ENCODE assay signal across 24 cellular contexts in the genomic region with DNA sequence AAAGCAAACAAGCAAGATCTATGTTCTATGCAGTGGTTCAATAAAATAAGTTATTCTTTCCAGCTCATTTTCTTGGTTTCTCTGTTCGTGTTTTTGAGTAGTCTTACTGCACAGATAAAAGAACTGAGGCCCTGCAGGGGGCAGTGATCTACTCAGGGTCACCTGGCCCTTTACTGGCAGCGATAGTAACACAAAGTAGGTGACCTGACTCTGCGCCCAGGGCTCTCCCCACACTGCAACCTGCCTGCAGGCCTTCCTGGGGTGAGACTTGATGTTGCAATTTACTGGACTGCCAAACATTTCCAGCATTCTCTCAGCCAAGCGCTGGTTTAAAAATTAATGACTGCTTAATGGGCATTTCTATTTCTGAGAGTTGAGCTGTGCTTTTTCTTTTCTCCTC.
"Had no signal": no experiment of that assay in that cellular context is flagged by ENCODE, and none has a peak within 500 bp of the region (broad histone marks: within the 10 kb centered on the region; RNA-seq: fewer than 3 reads in every experiment).

No MANE protein-coding gene starts in this region.

- H3K4me3 ChIP-seq: heart left ventricle, ovary, tibial artery had no signal

- H3K4me3 Mint-ChIP-seq: activated B cell treated with CpG ODN at 0.5 μM for 24 hours; activated CD4-positive, alpha-beta T cell treated with anti-CD3 and anti-CD28 coated beads for 36 hours; activated naive CD4-positive, alpha-beta T cell treated with anti-CD3 and anti-CD28 coated beads for 36 hours; activated naive CD8-positive, alpha-beta T cell treated with anti-CD3 and anti-CD28 coated beads, Interleukin-2, amount 10 ng/mL, durations not matched to agents 7 days and 5 days; activated T-cell treated with anti-CD3 and anti-CD28 coated beads, Interleukin-2, amount 50 U/mL, for 24 hours; memory B cell; natural killer cell treated with Interleukin-12 subunit alpha and Interleukin-12 subunit beta and Interleukin-15 and Interleukin-18, amount 100 ng/mL, for 72 hours; stimulated activated effector memory CD8-positive, alpha-beta T cell treated with anti-CD3 and anti-CD28 coated beads, Interleukin-12 subunit alpha, Interleukin-12 subunit beta, amount 100 ng/mL, for 72 hours; stimulated activated naive CD8-positive, alpha-beta T cell treated with anti-CD3 and anti-CD28 coated beads, Interleukin-15, amount 100 ng/mL, for 72 hours had no signal

- H3K36me3 ChIP-seq: heart left ventricle, neutrophil, ovary, tibial artery had no signal

- H3K27ac Mint-ChIP-seq: activated B cell treated with CpG ODN at 0.5 μM for 24 hours; activated CD4-positive, alpha-beta T cell treated with anti-CD3 and anti-CD28 coated beads for 36 hours; activated naive CD4-positive, alpha-beta T cell treated with anti-CD3 and anti-CD28 coated beads for 36 hours; activated naive CD8-positive, alpha-beta T cell treated with anti-CD3 and anti-CD28 coated beads, Interleukin-2, amount 10 ng/mL, durations not matched to agents 7 days and 5 days; activated T-cell treated with anti-CD3 and anti-CD28 coated beads, Interleukin-2, amount 50 U/mL, for 24 hours; memory B cell; natural killer cell treated with Interleukin-12 subunit alpha and Interleukin-12 subunit beta and Interleukin-15 and Interleukin-18, amount 100 ng/mL, for 72 hours; stimulated activated effector memory CD8-positive, alpha-beta T cell treated with anti-CD3 and anti-CD28 coated beads, Interleukin-12 subunit alpha, Interleukin-12 subunit beta, amount 100 ng/mL, for 72 hours; stimulated activated naive CD8-positive, alpha-beta T cell treated with anti-CD3 and anti-CD28 coated beads, Interleukin-15, amount 100 ng/mL, for 72 hours had no signal

- H3K27me3 ChIP-seq: heart left ventricle, neutrophil, ovary, tibial artery had no signal

- H3K9me3 Mint-ChIP-seq: activated naive CD4-positive, alpha-beta T cell treated with anti-CD3 and anti-CD28 coated beads for 36 hours; activated T-cell treated with anti-CD3 and anti-CD28 coated beads, Interleukin-2, amount 50 U/mL, for 24 hours; natural killer cell treated with Interleukin-12 subunit alpha and Interleukin-12 subunit beta and Interleukin-15 and Interleukin-18, amount 100 ng/mL, for 72 hours; stimulated activated naive CD8-positive, alpha-beta T cell treated with anti-CD3 and anti-CD28 coated beads, Interleukin-15, amount 100 ng/mL, for 72 hours had no signal

- H3K4me1 Mint-ChIP-seq: activated B cell treated with CpG ODN at 0.5 μM for 24 hours; activated CD4-positive, alpha-beta T cell treated with anti-CD3 and anti-CD28 coated beads for 36 hours; memory B cell; stimulated activated effector memory CD8-positive, alpha-beta T cell treated with anti-CD3 and anti-CD28 coated beads, Interleukin-12 subunit alpha, Interleukin-12 subunit beta, amount 100 ng/mL, for 72 hours; stimulated activated naive CD8-positive, alpha-beta T cell treated with anti-CD3 and anti-CD28 coated beads, Interleukin-15, amount 100 ng/mL, for 72 hours had no signal

- H3K36me3 Mint-ChIP-seq: natural killer cell treated with Interleukin-12 subunit alpha and Interleukin-12 subunit beta and Interleukin-15 and Interleukin-18, amount 100 ng/mL, for 72 hours; stimulated activated effector memory CD8-positive, alpha-beta T cell treated with anti-CD3 and anti-CD28 coated beads, Interleukin-12 subunit alpha, Interleukin-12 subunit beta, amount 100 ng/mL, for 72 hours had no signal

- H3K9me3 ChIP-seq: neutrophil, ovary, tibial artery had no signal

- H3K4me1 ChIP-seq: heart left ventricle, tibial artery had no signal

- H3K27ac ChIP-seq: epithelial cell of prostate, heart left ventricle, neutrophil, ovary, tibial artery had no signal

- H3K27me3 Mint-ChIP-seq: activated naive CD8-positive, alpha-beta T cell treated with anti-CD3 and anti-CD28 coated beads, Interleukin-2, amount 10 ng/mL, durations not matched to agents 7 days and 5 days had no signal

- DNase-seq: activated B cell treated with CpG ODN at 0.5 μM for 24 hours; activated CD4-positive, alpha-beta T cell treated with anti-CD3 and anti-CD28 coated beads for 36 hours; activated CD4-positive, alpha-beta T cell treated with anti-CD3 and anti-CD28 coated beads, Interleukin-2, amount 50 U/mL, for 4 hours; activated CD8-positive, alpha-beta memory T cell treated with anti-CD3 and anti-CD28 coated beads for 24 hours; activated CD8-positive, alpha-beta memory T cell treated with anti-CD3 and anti-CD28 coated beads, Interleukin-2, amount 50 U/mL, for 4 hours; activated naive CD4-positive, alpha-beta T cell treated with anti-CD3 and anti-CD28 coated beads for 36 hours; activated naive CD8-positive, alpha-beta T cell treated with anti-CD3 and anti-CD28 coated beads, Interleukin-2, amount 10 ng/mL, durations not matched to agents 7 days and 5 days; activated T-cell treated with anti-CD3 and anti-CD28 coated beads, Interleukin-2, amount 50 U/mL, for 24 hours; amniotic stem cell; cerebellar nuclear complex; cortex of kidney; heart left ventricle; ovary; small intestine; stimulated activated CD4-positive, alpha-beta T cell treated with anti-CD3 and anti-CD28 coated beads, Interleukin-2, amount 100 ng/mL, for 24 hours; stimulated activated naive CD8-positive, alpha-beta T cell treated with anti-CD3 and anti-CD28 coated beads, Interleukin-15, amount 100 ng/mL, for 72 hours; T1000; tibial artery had no signal

- ATAC-seq: activated CD4-positive, alpha-beta T cell treated with anti-CD3 and anti-CD28 coated beads for 36 hours; heart left ventricle; natural killer cell treated with Interleukin-12 subunit alpha and Interleukin-12 subunit beta and Interleukin-15 and Interleukin-18, amount 100 ng/mL, for 72 hours; sciatic nerve; stimulated activated effector memory CD8-positive, alpha-beta T cell treated with anti-CD3 and anti-CD28 coated beads, Interleukin-12 subunit alpha, Interleukin-12 subunit beta, amount 100 ng/mL, for 72 hours; stimulated activated naive CD8-positive, alpha-beta T cell treated with anti-CD3 and anti-CD28 coated beads, Interleukin-15, amount 100 ng/mL, for 72 hours had no signal
